Comparison of ENCODE assay signal across 8 cellular contexts in the genomic region with DNA sequence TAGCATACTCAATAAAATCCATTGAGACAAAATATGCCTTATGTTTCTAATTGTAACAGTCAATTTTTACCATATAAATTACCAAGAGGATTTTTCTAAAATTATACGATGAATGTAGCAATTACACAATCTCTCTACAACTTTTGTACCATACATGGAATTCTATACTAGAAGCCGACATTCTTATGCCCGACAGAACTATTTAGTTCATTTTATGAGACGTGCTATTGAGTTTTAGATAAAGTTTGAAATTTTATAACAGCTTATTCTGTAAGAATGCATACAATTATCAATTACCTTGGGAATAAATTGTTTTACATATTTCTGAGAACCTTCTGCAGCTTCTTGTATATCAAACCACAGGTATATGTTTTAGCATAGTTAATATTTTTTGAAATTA.
"Had no signal": no experiment of that assay in that cellular context is flagged by ENCODE, and none has a peak within 500 bp of the region (broad histone marks: within the 10 kb centered on the region; RNA-seq: fewer than 3 reads in every experiment).

No MANE protein-coding gene starts in this region.

- H3K27me3 Mint-ChIP-seq: IgD-negative memory B cell had no signal

- DNase-seq: IMR-90, KBM-7, KG1 had no signal

- H3K36me3 Mint-ChIP-seq: IgD-negative memory B cell had no signal

- FAIRE-seq: HepG2, HTR-8/SVneo, K562 had no signal

- H3K4me3 ChIP-seq: K562 had no signal

- H3K27ac ChIP-seq: HL-60 had no signal

- H3K9me3 Mint-ChIP-seq: IgD-negative memory B cell had no signal

- H3K4me1 Mint-ChIP-seq: IgD-negative memory B cell had no signal

- ATAC-seq: HepG2, K562 had no signal

- H3K4me3 Mint-ChIP-seq: IgD-negative memory B cell had no signal

- H3K27ac Mint-ChIP-seq: IgD-negative memory B cell had no signal
